In the genomic region with DNA sequence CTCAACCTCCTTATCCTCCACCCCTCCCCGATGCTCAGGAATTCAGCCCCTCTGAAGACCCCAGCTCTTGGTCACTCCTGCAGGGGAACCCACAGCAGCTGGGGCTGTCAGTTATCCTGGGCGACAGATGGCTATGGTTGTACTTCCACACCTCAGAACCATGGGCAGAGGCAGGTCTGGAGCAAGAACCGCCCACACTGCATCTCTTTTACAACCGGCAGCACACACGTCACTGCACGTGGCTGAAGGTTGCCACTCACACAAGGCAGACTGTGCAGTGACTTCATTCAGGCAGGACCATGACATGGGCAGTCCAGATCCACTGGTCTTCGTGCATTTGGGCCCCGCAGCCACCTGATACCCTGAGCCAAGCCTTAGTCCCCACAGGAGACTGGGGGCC, we compare ENCODE assay signal across 21 cellular contexts. TPM values are rescaled to one million over a fixed set of nuclear protein-coding genes. Genes with fewer than 3 reads are reported as not detected.
DNase-seq lines count a peak whose midpoint lies in the region; ATAC-seq and TF ChIP-seq lines count a peak whose summit lies in the region.
"Had no signal": no experiment of that assay in that cellular context is flagged by ENCODE, and none has a peak within 500 bp of the region (broad histone marks: within the 10 kb centered on the region; RNA-seq: fewer than 3 reads in every experiment).

No MANE protein-coding gene starts in this region.

- peak; percentile 9 for DNase-seq in COLO668 (lab: John Stamatoyannopoulos, UW; ENCODE audit: unreplicated experiment)
- DNase-seq in HCT116 (ENCODE audit: low read depth, low spot score) = no peak
- DNase-seq in NCI-H82 (lab: John Stamatoyannopoulos, UW) = peak; percentile 63
- peak in 6 of 10 donors; percentile 28 to 74 (median 55) for DNase-seq in dorsolateral prefrontal cortex
- DNase-seq in cerebellum (ENCODE audit: low spot score) = no peak
- no peak for DNase-seq in NCI-H187 (lab: John Stamatoyannopoulos, UW)
- no peak for DNase-seq in cortex of kidney (lab: John Stamatoyannopoulos, UW)
- DNase-seq: activated CD4-positive, alpha-beta T cell treated with anti-CD3 and anti-CD28 coated beads for 48 hours; activated CD8-positive, alpha-beta memory T cell treated with anti-CD3 and anti-CD28 coated beads for 24 hours; activated effector memory CD4-positive, alpha-beta T cell treated with anti-CD3 and anti-CD28 coated beads, Interleukin-2, amount 50 U/mL, for 16 hours; EL; naive thymus-derived CD8-positive, alpha-beta T cell; NCI-H2081 treated with DMSO at 0.1 percent for 48 hours; NCI-H510A treated with DMSO at 0.1 percent for 48 hours; occipital lobe; RPMI8226; stimulated activated naive CD4-positive, alpha-beta T cell treated with Interleukin-2 at 50 U/mL for 16 hours; T-helper 17 cell had no signal

- no peak for TF ChIP-seq RAD21 in HCT116 (IDR thresholded peaks at IDR 0.05; ENCODE audit: low read depth)

- POLR2A ChIA-PET in HCT116 (lab: Charles Lee) = no interaction called here

- H3K4me2 ChIP-seq in HCT116 (ENCODE audit: low read length) = no peak overlapping the region

- H3K4me1 ChIP-seq in HCT116 (ENCODE audit: control insufficient read depth in 1 of 2, insufficient read depth in 2 of 2, low read length in 2 of 2) = no peaks in the 10 kb centered on the region

- ATAC-seq in HCT116 = no peak
- ATAC-seq: naive thymus-derived CD8-positive, alpha-beta T cell; T-helper 17 cell had no signal

- no peaks in the 10 kb centered on the region for H3K9me3 ChIP-seq in HCT116 (ENCODE audit: control insufficient read depth in 1 of 2, insufficient read depth in 1 of 2, low read depth in 1 of 2, low read length in 2 of 2)

- CTCF ChIA-PET in HCT116 (lab: Charles Lee) = no interaction called here

- no peak overlapping the region for H3K9ac ChIP-seq in HCT116 (ENCODE audit: low read length)

- intact Hi-C loops in HCT116 (cut with micrococcal nuclease) = no loop called here
- intact Hi-C loops in dorsolateral prefrontal cortex (cut with DNase I) = no loop called here

- no peak overlapping the region for H2AFZ ChIP-seq in HCT116 (ENCODE audit: low read depth, low read length, poor library complexity, severe bottlenecking)

- no peak for TF ChIP-seq CTCF in HCT116 (IDR thresholded peaks at IDR 0.05 in 2 of 3, conservative IDR thresholded peaks at IDR 0.05 in 1 of 3; ENCODE audit: borderline replicate concordance in 1 of 3, insufficient read depth in 1 of 3, low read depth in 2 of 3, low read length in 2 of 3)
- no peak for TF ChIP-seq CTCF in dorsolateral prefrontal cortex (IDR thresholded peaks at IDR 0.05 in 54 of 56, conservative IDR thresholded peaks at IDR 0.05 in 2 of 56; ENCODE audit: low read depth in 1 of 56, partially characterized antibody in 56 of 56)

- H3K27me3 ChIP-seq in HCT116 (ENCODE audit: insufficient read depth, low read length) (no peaks in the 10 kb centered on the region; the same call in 1 of the 2 replicates), dorsolateral prefrontal cortex (no peaks in the 10 kb centered on the region)

- no TSS peak for BruUV-seq in HCT116 (replicated peaks; lab: Mats Ljungman, UMichigan)

- H3K4me3 ChIP-seq in HCT116 (replicated peaks in 1 of 2; ENCODE audit: low read depth in 1 of 2, low read length in 2 of 2) (no peak overlapping the region), dorsolateral prefrontal cortex (no peak overlapping the region)

- no peaks in the 10 kb centered on the region for H3K79me2 ChIP-seq in HCT116 (ENCODE audit: insufficient read depth, low read length)

- no peaks in the 10 kb centered on the region for H3K36me3 ChIP-seq in HCT116 (ENCODE audit: control insufficient read depth in 1 of 2, insufficient read depth in 2 of 2, low read length in 2 of 2)

- no peaks in the 10 kb centered on the region for H4K20me1 ChIP-seq in HCT116 (ENCODE audit: insufficient read depth)

- TF ChIP-seq POLR2A in HCT116 (IDR thresholded peaks at IDR 0.05; ENCODE audit: borderline replicate concordance, extremely low read depth, insufficient read depth, insufficient read length) = no peak

- H3K9me2 ChIP-seq in HCT116 (ENCODE audit: insufficient read depth) = no peaks in the 10 kb centered on the region

- RAD21 ChIA-PET in HCT116 (lab: Charles Lee; ENCODE audit: low non-redundant PET in 1 of 2, low total read pairs in 2 of 2, uncharacterized antibody in 2 of 2, unreplicated experiment in 2 of 2) = no interaction called here

- no peak overlapping the region for H3K27ac ChIP-seq in HCT116 (ENCODE audit: low read depth, low read length)
- H3K27ac ChIP-seq in dorsolateral prefrontal cortex = no peak overlapping the region

TF ChIP-seq in HCT116, 20 proteins besides CTCF, POLR2A, EP300 and RAD21:
- TF ChIP-seq, protein P1, sequence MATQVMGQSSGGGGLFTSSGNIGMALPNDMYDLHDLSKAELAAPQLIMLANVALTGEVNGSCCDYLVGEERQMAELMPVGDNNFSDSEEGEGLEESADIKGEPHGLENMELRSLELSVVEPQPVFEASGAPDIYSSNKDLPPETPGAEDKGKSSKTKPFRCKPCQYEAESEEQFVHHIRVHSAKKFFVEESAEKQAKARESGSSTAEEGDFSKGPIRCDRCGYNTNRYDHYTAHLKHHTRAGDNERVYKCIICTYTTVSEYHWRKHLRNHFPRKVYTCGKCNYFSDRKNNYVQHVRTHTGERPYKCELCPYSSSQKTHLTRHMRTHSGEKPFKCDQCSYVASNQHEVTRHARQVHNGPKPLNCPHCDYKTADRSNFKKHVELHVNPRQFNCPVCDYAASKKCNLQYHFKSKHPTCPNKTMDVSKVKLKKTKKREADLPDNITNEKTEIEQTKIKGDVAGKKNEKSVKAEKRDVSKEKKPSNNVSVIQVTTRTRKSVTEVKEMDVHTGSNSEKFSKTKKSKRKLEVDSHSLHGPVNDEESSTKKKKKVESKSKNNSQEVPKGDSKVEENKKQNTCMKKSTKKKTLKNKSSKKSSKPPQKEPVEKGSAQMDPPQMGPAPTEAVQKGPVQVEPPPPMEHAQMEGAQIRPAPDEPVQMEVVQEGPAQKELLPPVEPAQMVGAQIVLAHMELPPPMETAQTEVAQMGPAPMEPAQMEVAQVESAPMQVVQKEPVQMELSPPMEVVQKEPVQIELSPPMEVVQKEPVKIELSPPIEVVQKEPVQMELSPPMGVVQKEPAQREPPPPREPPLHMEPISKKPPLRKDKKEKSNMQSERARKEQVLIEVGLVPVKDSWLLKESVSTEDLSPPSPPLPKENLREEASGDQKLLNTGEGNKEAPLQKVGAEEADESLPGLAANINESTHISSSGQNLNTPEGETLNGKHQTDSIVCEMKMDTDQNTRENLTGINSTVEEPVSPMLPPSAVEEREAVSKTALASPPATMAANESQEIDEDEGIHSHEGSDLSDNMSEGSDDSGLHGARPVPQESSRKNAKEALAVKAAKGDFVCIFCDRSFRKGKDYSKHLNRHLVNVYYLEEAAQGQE (IDR thresholded peaks at IDR 0.05; ENCODE audit: low read depth) = peak; percentile 38
- TF ChIP-seq ZFX (IDR thresholded peaks at IDR 0.05) (no peak), YY1 (IDR thresholded peaks at IDR 0.05; ENCODE audit: extremely low read depth, insufficient replicate concordance, low read depth, low read length) (no peak)
TF ChIP-seq in HCT116: peak in this region for 1.

RNA-seq across cellular contexts. Expression of gene SDHAF1, which starts 21.5 kb away (rescaled TPM):
- total RNA-seq in HCT116 (2021; ENCODE audit: unreplicated experiment) (21.0 TPM), dorsolateral prefrontal cortex (10 to 100 TPM; 13.8 to 31.6 (median 21.0) TPM), cerebellum (11.5 TPM)
- 14.2 and 18.1 TPM in 2 replicates for polyA plus RNA-seq in HCT116 (2012)

RNA-seq across cellular contexts. Expression of gene SYNE4, which starts 35.1 kb away (rescaled TPM):
- 27.9 TPM for total RNA-seq in HCT116 (2021; ENCODE audit: unreplicated experiment)
- polyA plus RNA-seq in HCT116 (2012) = 28.4 and 32.8 TPM in 2 replicates
- 1 to 10 TPM in 56 of 120 experiments, under 1 TPM in 57, not detected in 7; 0.20 to 3.3 (median 0.99) TPM for total RNA-seq in dorsolateral prefrontal cortex
- 0.36 TPM for total RNA-seq in cerebellum
- total RNA-seq: glomerular endothelial cell, occipital lobe, skeletal muscle tissue had no signal
- polyA plus RNA-seq: CD14-positive monocyte had no signal

RNA-seq across cellular contexts. Expression of gene LRFN3, which starts 37.3 kb away (rescaled TPM):
- total RNA-seq in HCT116 (2021; ENCODE audit: unreplicated experiment) (18.8 TPM), dorsolateral prefrontal cortex (10 to 100 TPM; 14.6 to 42.1 (median 25.6) TPM), cerebellum (8.5 TPM)
- 15.1 and 15.3 TPM in 2 replicates for polyA plus RNA-seq in HCT116 (2012)
- polyA plus RNA-seq: CD14-positive monocyte had no signal

RNA-seq across cellular contexts. Expression of gene ALKBH6, which starts 40.5 kb away (rescaled TPM):
- total RNA-seq in HCT116 (2021; ENCODE audit: unreplicated experiment) (28.6 TPM), dorsolateral prefrontal cortex (10 to 100 TPM; 22.0 to 52.4 (median 34.6) TPM), cerebellum (6.3 TPM)
- 21.4 and 23.8 TPM in 2 replicates for polyA plus RNA-seq in HCT116 (2012)

RNA-seq across cellular contexts. Expression of gene CLIP3, which starts 59.2 kb away (rescaled TPM):
- total RNA-seq in HCT116 (2021; ENCODE audit: unreplicated experiment) (1.5 TPM), dorsolateral prefrontal cortex (100 to 1,000 TPM; 172 to 399 (median 274) TPM), cerebellum (30.2 TPM)
- 0.75 and 0.76 TPM in 2 replicates for polyA plus RNA-seq in HCT116 (2012)
- polyA plus RNA-seq: CD14-positive monocyte had no signal

Comparison
In these comparisons a context has a peak if more than half of its experiments do, and no peak if none do; other contexts are left out.
1. DNase-seq: peak in COLO668 (single experiment), NCI-H82 (single experiment) and dorsolateral prefrontal cortex (6 of 10); none in HCT116 (single experiment), cerebellum (single experiment), NCI-H187 (0 of 2) and cortex of kidney (single experiment).